Comparison of ENCODE assay signal across 15 cellular contexts in genomic region chr14:98548071-98548686, GRCh38.
DNase-seq lines count a peak whose midpoint lies in the region; ATAC-seq lines count a peak whose summit lies in the region.
"Had no signal": no experiment of that assay in that cellular context is flagged by ENCODE, and none has a peak within 500 bp of the region (broad histone marks: within the 10 kb centered on the region; RNA-seq: fewer than 3 reads in every experiment).

No MANE protein-coding gene starts in this region.

- no peak overlapping the region for H3K27ac ChIP-seq in mesendoderm (ENCODE audit: low read depth, low read length)
- H3K27ac ChIP-seq: RWPE1 had no signal

- no peak overlapping the region for H3K23ac ChIP-seq in mesendoderm (ENCODE audit: low read length)

- H3K18ac ChIP-seq in mesendoderm (ENCODE audit: low read length), result no peak overlapping the region

- H3K79me1 ChIP-seq in mesendoderm (ENCODE audit: low read length), result no peaks in the 10 kb centered on the region

- no CpG with 5 or more reads among the region's 6 CpGs for WGBS in mesendoderm (ENCODE audit: extremely low coverage, insufficient coverage, low lambda C conversion rate)

- H3K56ac ChIP-seq in mesendoderm (ENCODE audit: low read length), result no peak overlapping the region

- H3K36me3 ChIP-seq in mesendoderm (ENCODE audit: control insufficient read depth, insufficient read depth, low read length), result no peaks in the 10 kb centered on the region

- no peak overlapping the region for H4K8ac ChIP-seq in mesendoderm (ENCODE audit: low read depth, low read length)

- H2BK15ac ChIP-seq in mesendoderm (replicated peaks; ENCODE audit: low read depth), result no peak overlapping the region

- H3K4me3 ChIP-seq in mesendoderm (ENCODE audit: low read length), result no peak overlapping the region

- H4K5ac ChIP-seq in mesendoderm (ENCODE audit: low read length), result no peak overlapping the region

- ATAC-seq in GM21723 (IDR thresholded peaks at IDR 0.05; ENCODE audit: unreplicated experiment), result no peak
- ATAC-seq: left cardiac atrium had no signal

- peak; percentile 15 to 28 for DNase-seq in activated CD4-positive, alpha-beta T cell treated with anti-CD3 and anti-CD28 coated beads for 24 hours (ENCODE audit: low read depth in 2 of 2)
- no peak for DNase-seq in activated CD4-positive, alpha-beta T cell treated with anti-CD3 and anti-CD28 coated beads for 1 hour
- peak; percentile 2 for DNase-seq in activated CD8-positive, alpha-beta memory T cell treated with anti-CD3 and anti-CD28 coated beads, Interleukin-2, amount 50 U/mL, for 24 hours (ENCODE audit: extremely low read depth)
- DNase-seq in mesendoderm (peak; percentile 11), AG20443 (ENCODE audit: low spot score) (no peak), medulla oblongata (ENCODE audit: extremely low spot score) (no peak)
- peak; percentile 13 to 21 for DNase-seq in stimulated activated CD8-positive, alpha-beta memory T cell treated with anti-CD3 and anti-CD28 coated beads, Interleukin-4, amount 100 ng/mL, for 4 hours (ENCODE audit: low read depth in 2 of 2, low spot score in 1 of 2)
- DNase-seq: cerebellar nuclear complex, H7, KG1, left cardiac atrium, NCI-H1436, NCI-H510A had no signal

- no peak overlapping the region for H2BK5ac ChIP-seq in mesendoderm (ENCODE audit: low read length)

- H3K4me1 ChIP-seq in mesendoderm (ENCODE audit: control insufficient read depth, low read depth, low read length), result no peaks in the 10 kb centered on the region

- H3K9ac ChIP-seq in mesendoderm (ENCODE audit: low read length), result no peak overlapping the region

- no peak overlapping the region for H2BK120ac ChIP-seq in mesendoderm (ENCODE audit: low read depth, low read length)

- H3K4me2 ChIP-seq in mesendoderm (ENCODE audit: low read length), result no peak overlapping the region

- no peak overlapping the region for H2AK5ac ChIP-seq in mesendoderm (ENCODE audit: low read length)

- no peak overlapping the region for H3K4ac ChIP-seq in mesendoderm (ENCODE audit: low read depth, low read length)

- no peaks in the 10 kb centered on the region for H3K79me2 ChIP-seq in mesendoderm (ENCODE audit: control insufficient read depth, insufficient read depth, low read length)

- no peaks in the 10 kb centered on the region for H3K27me3 ChIP-seq in mesendoderm (ENCODE audit: insufficient read depth, low read length, poor library complexity)

Comparison
In these comparisons a context has a peak if more than half of its experiments do, and no peak if none do; other contexts are left out.
1. DNase-seq: peak in activated CD4-positive, alpha-beta T cell treated with anti-CD3 and anti-CD28 coated beads for 24 hours (2 of 2), activated CD8-positive, alpha-beta memory T cell treated with anti-CD3 and anti-CD28 coated beads, Interleukin-2, amount 50 U/mL, for 24 hours (single experiment), mesendoderm (single experiment) and stimulated activated CD8-positive, alpha-beta memory T cell treated with anti-CD3 and anti-CD28 coated beads, Interleukin-4, amount 100 ng/mL, for 4 hours (2 of 2); none in activated CD4-positive, alpha-beta T cell treated with anti-CD3 and anti-CD28 coated beads for 1 hour (single experiment), AG20443 (single experiment) and medulla oblongata (single experiment).